ENCODE assay signal across 8 cellular contexts in genomic region chr9:127785933-127786772, GRCh38. TPM values are rescaled to one million over a fixed set of nuclear protein-coding genes. Genes with fewer than 3 reads are reported as not detected.
DNase-seq lines count a peak whose midpoint lies in the region; ATAC-seq and TF ChIP-seq lines count a peak whose summit lies in the region.

Gene CDK9 (plus strand): TSS chr9:127786034. CDS start chr9:127786149, 115 bp downstream.

- WGBS in heart left ventricle, 4 donors: 0 to 1% (median 0%) methylated on average over 27 to 75 of the region's 75 CpGs
- 0% methylated on average over 1 to 30 of the region's 75 CpGs for WGBS in upper lobe of left lung, 2 donors

- TF ChIP-seq CTCF in heart left ventricle (IDR thresholded peaks at IDR 0.05) (no peak), upper lobe of left lung (IDR thresholded peaks at IDR 0.05) (peak in 1 of 6 experiments; percentile 28)

- no peaks in the 10 kb centered on the region for H3K27me3 ChIP-seq in adipocyte (replicated peaks; ENCODE audit: control insufficient read depth, insufficient read depth, low read length)
- H3K27me3 ChIP-seq in heart left ventricle: no peaks in the 10 kb centered on the region
- no peaks in the 10 kb centered on the region for H3K27me3 ChIP-seq in upper lobe of left lung

- H3K9me3 ChIP-seq in adipocyte (ENCODE audit: control insufficient read depth, low read length): no peaks in the 10 kb centered on the region
- no peaks in the 10 kb centered on the region for H3K9me3 ChIP-seq in heart left ventricle
- no peaks in the 10 kb centered on the region for H3K9me3 ChIP-seq in upper lobe of left lung

- peaks cover 62 to 70% (median 63%) of the 10 kb centered on the region in 3 donors for H3K4me1 Mint-ChIP-seq in T-cell

- intact Hi-C loops in heart left ventricle (cut with DNase I): loop anchor here (1.0 to 5.0 kb wide), 15 partner anchors 17 to 196 kb away; partner anchors contain the start of genes TOR2A (in 6 of the 10), ST6GALNAC4 (in 4 of the 10) and FPGS (in 1 of the 10)
- intact Hi-C loops in posterior vena cava (cut with DNase I): loop anchor here (5.0 to 10.0 kb wide), 2 partner anchors 86 to 129 kb away; partner anchors contain the start of gene ST6GALNAC4 (in 1 of the 2)

- no peaks in the 10 kb centered on the region for H3K27me3 Mint-ChIP-seq in T-cell

- no peak for TF ChIP-seq EP300 in upper lobe of left lung (IDR thresholded peaks at IDR 0.05)

- peaks cover 27% of the 10 kb centered on the region for H3K4me1 ChIP-seq in adipocyte (ENCODE audit: control insufficient read depth, insufficient read depth, low read length)
- H3K4me1 ChIP-seq in heart left ventricle: peaks cover 0 to 79% (median 47%) of the 10 kb centered on the region in 12 donors
- peaks cover 37 to 66% (median 42%) of the 10 kb centered on the region in 4 donors for H3K4me1 ChIP-seq in upper lobe of left lung

- no peaks in the 10 kb centered on the region for H3K9me3 Mint-ChIP-seq in T-cell

- ATAC-seq in HG02623 (IDR thresholded peaks at IDR 0.05; ENCODE audit: unreplicated experiment): peak; percentile 58
- peak; percentile 66 to 76 (median 72) for ATAC-seq in T-cell (replicated peaks in 1 of 4)
- peak; percentile 40 to 83 (median 78) for ATAC-seq in heart left ventricle
- peak; percentile 80 to 88 for ATAC-seq in upper lobe of left lung (ENCODE audit: low FRiP score in 2 of 2)

- DNase-seq in NCI-H1105 treated with DMSO at 0.1 percent for 48 hours (lab: John Stamatoyannopoulos, UW): peak; percentile 79
- DNase-seq in T-cell: peak; percentile 76 to 95 (median 89)
- DNase-seq in adipocyte (ENCODE audit: low read depth): peak; percentile 96
- peak; percentile 92 to 97 (median 93) for DNase-seq in heart left ventricle
- DNase-seq in posterior vena cava (ENCODE audit: low spot score): peak; percentile 97
- peak; percentile 89 to 99 for DNase-seq in upper lobe of left lung

- POLR2A ChIA-PET in T-cell (lab: Charles Lee): interaction anchor here (0.6 to 1.0 kb wide), 6 partner anchors 11 to 338 kb away, joined by 3 to 7 read pairs (median 4); partner anchors contain the start of gene ST6GALNAC4 (in 1 of the 2)

- TF ChIP-seq POLR2A in GM10847 (IDR thresholded peaks at IDR 0.05; ENCODE audit: extremely low read depth, insufficient read length) (peak; percentile 65), heart left ventricle (IDR thresholded peaks at IDR 0.05) (peak in 1 of 2 donors; percentile 83), upper lobe of left lung (IDR thresholded peaks at IDR 0.05) (peak in 3 of 4 donors; percentile 60 to 93 (median 83))

- H3K36me3 ChIP-seq in adipocyte (ENCODE audit: control insufficient read depth, insufficient read depth, low read length, severe bottlenecking) (peaks cover 43% of the 10 kb centered on the region), heart left ventricle (peaks cover 8 to 47% (median 42%) of the 10 kb centered on the region in 9 donors), upper lobe of left lung (peaks cover 34 to 46% (median 41%) of the 10 kb centered on the region in 4 donors)

- H3K36me3 Mint-ChIP-seq in T-cell: peaks cover 22% of the 10 kb centered on the region

- H3K4me3 ChIP-seq in adipocyte (ENCODE audit: low read length) (peak within 1 kb of the TSS; percentile 91), heart left ventricle (peak within 1 kb of the TSS; percentile 76 to 100 (median 98)), upper lobe of left lung (peak within 1 kb of the TSS; percentile 88 to 100 (median 100))

- H3K4me3 Mint-ChIP-seq in T-cell: peak within 1 kb of the TSS; percentile 86 to 91 (median 88)

- CTCF ChIA-PET in T-cell (lab: Charles Lee): interaction anchor here (0.6 to 2.2 kb wide), 11 partner anchors 10 to 281 kb away, joined by 3 to 31 read pairs (median 3); partner anchors contain the start of genes NAIF1 (in 1 of the 2), SLC25A25 (in 1 of the 2) and TOR2A (in 1 of the 2)

- H3K9ac ChIP-seq in adipocyte (ENCODE audit: low read length): peak within 1 kb of the TSS; percentile 99

- H3K27ac ChIP-seq in heart left ventricle (peak within 1 kb of the TSS; percentile 88 to 100 (median 96)), upper lobe of left lung (peak within 1 kb of the TSS; percentile 93 to 98 (median 96))

- H3K27ac Mint-ChIP-seq in T-cell: peak within 1 kb of the TSS; percentile 96 to 97

RNA-seq across cellular contexts. Expression of gene CDK9, which starts in this region (rescaled TPM):
- total RNA-seq in T-cell (100 to 1,000 TPM; 108 to 159 (median 147) TPM), heart left ventricle (10 to 100 TPM; 35.6 to 60.3 (median 47.8) TPM), posterior vena cava (10 to 100 TPM; 56.5 to 71.0 TPM), upper lobe of left lung (100 to 1,000 TPM in 3 of 6 donors, 10 to 100 TPM in 3; 69.8 to 168 (median 106) TPM)
- polyA plus RNA-seq in heart left ventricle: 10 to 100 TPM; 26.2 to 30.4 TPM

Comparison
In these comparisons a context has a peak if more than half of its experiments do, and no peak if none do; other contexts are left out.
1. Peak in every context shown above with its lines: DNase-seq, ATAC-seq, H3K4me3 ChIP-seq and H3K27ac ChIP-seq.